In genomic region chr4:145698507-145698906, GRCh38 we compare ENCODE assay signal across 34 cellular contexts. TPM values are rescaled to one million over a fixed set of nuclear protein-coding genes. Genes with fewer than 3 reads are reported as not detected.
"Had no signal": no experiment of that assay in that cellular context is flagged by ENCODE, and none has a peak within 500 bp of the region (broad histone marks: within the 10 kb centered on the region; RNA-seq: fewer than 3 reads in every experiment).

No MANE protein-coding gene starts in this region.

- H3K9me3 ChIP-seq: colonic mucosa, esophagus squamous epithelium, heart right ventricle, lower lobe of right lung, psoas muscle, sigmoid colon, testis, tibial artery, upper lobe of right lung, vagina had no signal

- H3K27me3 ChIP-seq: colonic mucosa, esophagus squamous epithelium, heart right ventricle, sigmoid colon, testis, tibial artery, upper lobe of right lung, vagina had no signal

- H3K4me1 Mint-ChIP-seq: naive thymus-derived CD8-positive, alpha-beta T cell; nephron progenitor cell; stimulated activated memory B cell treated with anti-CD40 and anti-IgM and Interleukin-4, amounts not matched to agents 10 μg/mL and 1 μg/mL and 100 μg/mL, for 72 hours had no signal

- H3K36me3 ChIP-seq: colonic mucosa, esophagus squamous epithelium, heart right ventricle, lower lobe of right lung, sigmoid colon, tibial artery, upper lobe of right lung, vagina had no signal

- ATAC-seq: heart right ventricle; left ventricle myocardium superior; lower lobe of right lung; naive thymus-derived CD8-positive, alpha-beta T cell; psoas muscle; right cardiac atrium; stimulated activated memory B cell treated with anti-CD40 and anti-IgM and Interleukin-4, amounts not matched to agents 10 μg/mL and 1 μg/mL and 100 μg/mL, for 72 hours; stimulated activated naive CD8-positive, alpha-beta T cell treated with anti-CD3 and anti-CD28 coated beads, Interleukin-15, Interleukin-2, amounts not matched to agents 100 U/mL and 50 U/mL, for 24 hours; upper lobe of right lung had no signal

- H3K4me3 Mint-ChIP-seq: dendritic cell treated with granulocyte-macrophage colony-stimulating factor and Interleukin-4, amounts not matched to agents 40 ng/mL and 50 ng/mL, for 4 days; naive thymus-derived CD8-positive, alpha-beta T cell; nephron progenitor cell; stimulated activated memory B cell treated with anti-CD40 and anti-IgM and Interleukin-4, amounts not matched to agents 10 μg/mL and 1 μg/mL and 100 μg/mL, for 72 hours had no signal

- H3K9me3 Mint-ChIP-seq: dendritic cell treated with granulocyte-macrophage colony-stimulating factor and Interleukin-4, amounts not matched to agents 40 ng/mL and 50 ng/mL, for 4 days; stimulated activated memory B cell treated with anti-CD40 and anti-IgM and Interleukin-4, amounts not matched to agents 10 μg/mL and 1 μg/mL and 100 μg/mL, for 72 hours had no signal

- H3K27ac ChIP-seq: colonic mucosa, esophagus squamous epithelium, heart right ventricle, lower lobe of right lung, psoas muscle, sigmoid colon, testis, tibial artery, upper lobe of right lung, vagina had no signal

- H3K4me1 ChIP-seq: colonic mucosa, lower lobe of right lung, testis, upper lobe of right lung, vagina had no signal

- H3K4me3 ChIP-seq: colonic mucosa, esophagus squamous epithelium, heart right ventricle, lower lobe of right lung, psoas muscle, sigmoid colon, testis, tibial artery, upper lobe of right lung, vagina had no signal

- H3K36me3 Mint-ChIP-seq: stimulated activated memory B cell treated with anti-CD40 and anti-IgM and Interleukin-4, amounts not matched to agents 10 μg/mL and 1 μg/mL and 100 μg/mL, for 72 hours had no signal

- H3K27ac Mint-ChIP-seq: dendritic cell treated with granulocyte-macrophage colony-stimulating factor and Interleukin-4, amounts not matched to agents 40 ng/mL and 50 ng/mL, for 4 days; naive thymus-derived CD8-positive, alpha-beta T cell; nephron progenitor cell; stimulated activated memory B cell treated with anti-CD40 and anti-IgM and Interleukin-4, amounts not matched to agents 10 μg/mL and 1 μg/mL and 100 μg/mL, for 72 hours had no signal

- FAIRE-seq: endometrium, keratinocyte had no signal

- DNase-seq: colonic mucosa; effector memory CD4-positive, alpha-beta T cell; erythroblast; esophagus squamous epithelium; foreskin melanocyte; glutamatergic neuron; heart right ventricle; hippocampal formation; left ventricle myocardium superior; lower lobe of right lung; naive thymus-derived CD8-positive, alpha-beta T cell; nephron progenitor cell; nucleus accumbens; posterior cingulate gyrus; psoas muscle; right cardiac atrium; sigmoid colon; stimulated activated CD4-positive, alpha-beta T cell treated with anti-CD3 and anti-CD28 coated beads, Interleukin-2, amount 100 ng/mL, for 24 hours; stimulated activated CD4-positive, alpha-beta T cell treated with anti-CD3 and anti-CD28 coated beads, Interleukin-4, amount 100 ng/mL, for 4 hours; stimulated activated naive CD8-positive, alpha-beta T cell treated with anti-CD3 and anti-CD28 coated beads, Interleukin-15, Interleukin-2, amounts not matched to agents 100 U/mL and 50 U/mL, for 24 hours; substantia nigra; testis; tibial artery; upper lobe of right lung had no signal

RNA-seq across cellular contexts. Expression of gene C4orf51, which starts 18.6 kb away (rescaled TPM):
- total RNA-seq: colonic mucosa; esophagus squamous epithelium; heart right ventricle; left ventricle myocardium superior; lower lobe of right lung; mesenteric fat pad; myocyte; naive thymus-derived CD8-positive, alpha-beta T cell; osteocyte; psoas muscle; renal cortical epithelial cell; right cardiac atrium; sigmoid colon; skeletal muscle tissue; upper lobe of right lung; vagina had no signal
- polyA plus RNA-seq: heart right ventricle; keratinocyte; naive thymus-derived CD8-positive, alpha-beta T cell; psoas muscle; right cardiac atrium; sigmoid colon had no signal
